In the genomic region with DNA sequence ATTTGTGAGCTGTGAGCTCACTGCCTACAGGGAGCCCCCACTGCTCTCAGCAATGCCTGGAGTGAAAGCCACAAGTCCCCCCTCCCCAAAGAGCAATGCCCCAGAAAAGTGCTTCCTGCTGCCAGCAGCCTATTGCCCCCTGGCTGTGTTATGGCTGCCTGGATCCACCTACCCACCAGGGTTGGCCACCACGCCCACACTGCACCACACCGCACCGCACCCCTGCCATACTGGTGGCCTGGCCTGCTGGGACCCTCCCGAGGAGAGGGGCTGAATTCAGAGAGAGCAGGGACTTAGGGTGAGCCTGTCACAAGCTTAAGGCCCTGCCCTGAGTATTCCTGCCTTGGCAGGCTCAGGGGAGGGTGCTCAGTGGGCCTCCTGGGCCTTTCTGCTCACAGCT, we compare ENCODE assay signal across 25 cellular contexts. TPM values are rescaled to one million over a fixed set of nuclear protein-coding genes. Genes with fewer than 3 reads are reported as not detected.
A peak's percentile ranks its signal among the peaks of the same experiment; 100 is the strongest.
DNase-seq lines count a peak whose midpoint lies in the region; ATAC-seq, FAIRE-seq and TF ChIP-seq lines count a peak whose summit lies in the region.
"Had no signal": no experiment of that assay in that cellular context is flagged by ENCODE, and none has a peak within 500 bp of the region (broad histone marks: within the 10 kb centered on the region; RNA-seq: fewer than 3 reads in every experiment).

No MANE protein-coding gene starts in this region.

- H3K23ac ChIP-seq in H1 (ENCODE audit: insufficient read length) = no peak overlapping the region

- no peak overlapping the region for H4K5ac ChIP-seq in H1 (ENCODE audit: insufficient read length, low read depth, low read length)

- CTCF ChIA-PET in HEK293 (lab: Yijun Ruan, JAX) = interaction anchor here (0.5 to 0.6 kb wide), 3 partner anchors 17 to 210 kb away, joined by 3 read pairs; no protein-coding TSS in a partner anchor
- CTCF ChIA-PET in H1 (lab: Charles Lee; ENCODE audit: partially characterized antibody) = interaction anchor here (0.7 to 2.8 kb wide), 6 partner anchors 13 to 203 kb away, joined by 3 to 20 read pairs (median 8); no protein-coding TSS in a partner anchor

- POLR2A ChIA-PET in HEK293 (lab: Yijun Ruan, JAX) = no interaction called here
- POLR2A ChIA-PET in H1 (lab: Charles Lee; ENCODE audit: partially characterized antibody) = no interaction called here

- peaks cover under 1% of the 10 kb centered on the region for H3F3A ChIP-seq in neural progenitor cell (ENCODE audit: low read depth)

- H4K91ac ChIP-seq in H1 (replicated peaks; ENCODE audit: insufficient read length, low read length) = no peak overlapping the region

- no peak for ATAC-seq in gastroesophageal sphincter
- ATAC-seq: HCT116, HepG2 had no signal

- DNase-seq in H1 (ENCODE audit: low read depth in 1 of 2, low spot score in 2 of 2) (no peak), neural progenitor cell (ENCODE audit: low spot score) (peak; percentile 3), spleen (peak; percentile 66), cerebellum (ENCODE audit: low spot score) (no peak), DMS53 (lab: John Stamatoyannopoulos, UW) (no peak), germinal center (ENCODE audit: low spot score) (no peak)
- DNase-seq: BE2C; C1 segment of cervical spinal cord; CD4-positive, CD25-positive, alpha-beta regulatory T cell; CD8-positive, alpha-beta memory T cell; COR-L47; DMS 273 treated with DMSO at 0.1 percent for 48 hours; DMS79; GDM1; GM23248 had no signal

- H3K79me2 ChIP-seq in H1 (ENCODE audit: control insufficient read depth in 1 of 2, insufficient read depth in 2 of 2, low read length in 2 of 2) = no peaks in the 10 kb centered on the region
- no peaks in the 10 kb centered on the region for H3K79me2 ChIP-seq in neural progenitor cell (ENCODE audit: low read depth)

- H3K14ac ChIP-seq in H1 (ENCODE audit: insufficient read length) = no peak overlapping the region

- 85% methylated on average over 4 of the region's 4 CpGs; no CpG with 5 or more reads in 1 of the 2 experiments for WGBS in H1 (ENCODE audit: extremely low coverage in 1 of 2, insufficient coverage in 1 of 2, insufficient read length in 1 of 2, insufficient replicate concordance in 2 of 2, low coverage in 1 of 2, low lambda C conversion rate in 2 of 2, missing lambda C conversion rate in 1 of 2), 2 experiments
- 80 to 90% (median 86%) methylated on average over 2 to 4 of the region's 4 CpGs; no CpG with 5 or more reads in 1 of the 5 donors for WGBS in spleen, 5 donors
- WGBS in gastroesophageal sphincter (ENCODE audit: low coverage in 1 of 2), 2 donors = no CpG with 5 or more reads among the region's 4 CpGs

- H2BK15ac ChIP-seq in H1 (ENCODE audit: low read length) = no peak overlapping the region

- TF ChIP-seq RAD21 in H1 (IDR thresholded peaks at IDR 0.05 in 1 of 2, conservative IDR thresholded peaks at IDR 0.05 in 1 of 2; ENCODE audit: low read depth in 2 of 2, low read length in 2 of 2) = no peak

- H3K36me3 ChIP-seq in HEK293 (ENCODE audit: control insufficient read depth in 2 of 2, insufficient read depth in 1 of 2, low read length in 2 of 2) = no peaks in the 10 kb centered on the region
- no peaks in the 10 kb centered on the region for H3K36me3 ChIP-seq in H1 (ENCODE audit: control insufficient read depth in 2 of 4, insufficient read depth in 4 of 4, low read length in 3 of 4)
- no peaks in the 10 kb centered on the region for H3K36me3 ChIP-seq in neural progenitor cell
- no peaks in the 10 kb centered on the region for H3K36me3 ChIP-seq in spleen
- H3K36me3 ChIP-seq in gastroesophageal sphincter = no peaks in the 10 kb centered on the region
- H3K36me3 ChIP-seq: BE2C had no signal

- no peak overlapping the region for H3K27ac Mint-ChIP-seq in neural progenitor cell
- H3K27ac Mint-ChIP-seq: CD4-positive, CD25-positive, alpha-beta regulatory T cell; CD8-positive, alpha-beta memory T cell; IgD-negative memory B cell had no signal

- no peak for TF ChIP-seq EP300 in H1 (IDR thresholded peaks at IDR 0.05; ENCODE audit: borderline replicate concordance in 1 of 2, low read depth in 2 of 2, low read length in 2 of 2)
- TF ChIP-seq EP300 in gastroesophageal sphincter (IDR thresholded peaks at IDR 0.05) = no peak

- TF ChIP-seq POLR2A in H1 (IDR thresholded peaks at IDR 0.05; ENCODE audit: control extremely low read depth in 1 of 2, low read depth in 2 of 2, low read length in 2 of 2) (no peak), spleen (IDR thresholded peaks at IDR 0.05) (no peak), gastroesophageal sphincter (IDR thresholded peaks at IDR 0.05) (no peak)

- H3K79me1 ChIP-seq in H1 (ENCODE audit: low read depth, low read length) = no peaks in the 10 kb centered on the region

- no peak overlapping the region for H2BK20ac ChIP-seq in H1 (ENCODE audit: low read length)

- H3K23me2 ChIP-seq in H1 (ENCODE audit: low read depth, low read length) = peaks cover 5% of the 10 kb centered on the region; the same call in 1 of the 2 replicates

- H4K8ac ChIP-seq in H1 (ENCODE audit: extremely low read depth, insufficient read depth, low read length) = no peak overlapping the region

- H2AFZ ChIP-seq in H1 (ENCODE audit: low read length) = no peak overlapping the region
- H2AFZ ChIP-seq in neural progenitor cell (replicated peaks) = no peak overlapping the region
- H2AFZ ChIP-seq: GM23248 had no signal

- peaks cover 33% of the 10 kb centered on the region for H3K27me3 Mint-ChIP-seq in neural progenitor cell (ENCODE audit: insufficient read depth, low read depth)

- H3K4me3 ChIP-seq in HEK293 (ENCODE audit: low read depth, low read length) = no peak overlapping the region
- no peak overlapping the region for H3K4me3 ChIP-seq in H1 (ENCODE audit: extremely low read depth in 1 of 4, insufficient read depth in 2 of 4, low read depth in 3 of 4, low read length in 4 of 4)
- no peak overlapping the region for H3K4me3 ChIP-seq in neural progenitor cell
- H3K4me3 ChIP-seq in spleen = no peak overlapping the region
- H3K4me3 ChIP-seq in gastroesophageal sphincter = no peak overlapping the region
- H3K4me3 ChIP-seq: GM23248 had no signal

- H3K4me2 ChIP-seq in H1 (ENCODE audit: insufficient read depth in 1 of 2, low read depth in 2 of 2, low read length in 2 of 2) = no peak overlapping the region
- no peak overlapping the region for H3K4me2 ChIP-seq in neural progenitor cell

- H3K4me1 Mint-ChIP-seq in neural progenitor cell = peaks cover 7% of the 10 kb centered on the region

- no peak overlapping the region for H3K27ac ChIP-seq in HEK293 (ENCODE audit: extremely low read depth, low read depth, low read length)
- H3K27ac ChIP-seq in H1 (ENCODE audit: low read depth, low read length) = no peak overlapping the region
- H3K27ac ChIP-seq in neural progenitor cell = no peak overlapping the region
- H3K27ac ChIP-seq in spleen = no peak overlapping the region
- H3K27ac ChIP-seq in gastroesophageal sphincter = no peak overlapping the region
- H3K27ac ChIP-seq: GM23248 had no signal

- H3K4ac ChIP-seq in H1 (replicated peaks; ENCODE audit: insufficient read length, low read depth, low read length) = no peak overlapping the region

- no peak overlapping the region for H2BK120ac ChIP-seq in H1 (replicated peaks; ENCODE audit: low read depth, low read length)

- H2BK5ac ChIP-seq in H1 (ENCODE audit: low read depth, low read length) = peak overlapping the region; percentile 41; the same call in 1 of the 2 replicates

- H3K36me3 Mint-ChIP-seq in neural progenitor cell = no peaks in the 10 kb centered on the region
- H3K36me3 Mint-ChIP-seq: CD4-positive, CD25-positive, alpha-beta regulatory T cell; IgD-negative memory B cell had no signal

- no peak overlapping the region for H3K9ac ChIP-seq in H1 (replicated peaks in 1 of 4; ENCODE audit: extremely low read depth in 1 of 4, low read depth in 3 of 4, low read length in 3 of 4)
- no peak overlapping the region for H3K9ac ChIP-seq in neural progenitor cell
- H3K9ac ChIP-seq: GM23248 had no signal

- no peak overlapping the region for H3K4me3 Mint-ChIP-seq in neural progenitor cell
- H3K4me3 Mint-ChIP-seq: CD4-positive, CD25-positive, alpha-beta regulatory T cell; CD8-positive, alpha-beta memory T cell; IgD-negative memory B cell had no signal

- peaks cover 12 to 27% (median 23%) of the 10 kb centered on the region in 4 experiments for H3K27me3 ChIP-seq in H1 (replicated peaks in 1 of 4; ENCODE audit: control insufficient read depth in 3 of 4, extremely low read depth in 1 of 4, insufficient read depth in 3 of 4, low read length in 3 of 4)
- peaks cover 45% of the 10 kb centered on the region for H3K27me3 ChIP-seq in neural progenitor cell
- H3K27me3 ChIP-seq in spleen (replicated peaks in 1 of 7) = peaks cover 0 to 75% (median 11%) of the 10 kb centered on the region in 7 donors
- H3K27me3 ChIP-seq in gastroesophageal sphincter = peaks cover 82% of the 10 kb centered on the region

- H4K20me1 ChIP-seq in H1 (replicated peaks in 1 of 2; ENCODE audit: control insufficient read depth in 1 of 2, insufficient read depth in 2 of 2, low read length in 2 of 2) (no peaks in the 10 kb centered on the region), neural progenitor cell (ENCODE audit: low read depth) (peaks cover 10% of the 10 kb centered on the region)

- TF ChIP-seq CTCF in HEK293 (tag by site-specific recombination; IDR thresholded peaks at IDR 0.05) (no peak), H1 (IDR thresholded peaks at IDR 0.05; ENCODE audit: control extremely low read depth in 1 of 3, insufficient read depth in 1 of 3, low read depth in 1 of 3, low read length in 3 of 3) (no peak), neural progenitor cell (IDR thresholded peaks at IDR 0.05) (no peak), spleen (IDR thresholded peaks at IDR 0.05 in 8 of 11, conservative IDR thresholded peaks at IDR 0.05 in 3 of 11) (no peak), gastroesophageal sphincter (IDR thresholded peaks at IDR 0.05) (no peak)

- H3K18ac ChIP-seq in H1 (ENCODE audit: extremely low read depth, low read length) = peak overlapping the region; percentile 11; the same call in 1 of the 2 replicates

- intact Hi-C loops in spleen (cut with DNase I; ENCODE audit: low total_unique reads) = no loop called here

- H3K4me1 ChIP-seq in HEK293 (ENCODE audit: control insufficient read depth, insufficient read depth, low read length) (no peaks in the 10 kb centered on the region), H1 (replicated peaks in 1 of 4; ENCODE audit: control insufficient read depth in 3 of 4, insufficient read depth in 4 of 4, low read length in 3 of 4) (peaks cover 0 to 17% (median 9%) of the 10 kb centered on the region in 4 experiments; a peak in 6 of 7 replicates), neural progenitor cell (no peaks in the 10 kb centered on the region), spleen (peaks cover 6 to 15% (median 11%) of the 10 kb centered on the region in 6 donors), gastroesophageal sphincter (peaks cover 0 to 11% (median 7%) of the 10 kb centered on the region in 3 donors)
- H3K4me1 ChIP-seq: BE2C had no signal

- FAIRE-seq in H1 (lab: Jason Lieb, UNC) = no peak
- FAIRE-seq: GM12892, GM18507, HepG2 had no signal

- H2AK5ac ChIP-seq in H1 (ENCODE audit: low read depth, low read length) = no peak overlapping the region

- no peaks in the 10 kb centered on the region for H3K9me3 Mint-ChIP-seq in neural progenitor cell
- H3K9me3 Mint-ChIP-seq: CD4-positive, CD25-positive, alpha-beta regulatory T cell; CD8-positive, alpha-beta memory T cell; IgD-negative memory B cell had no signal

- H3K56ac ChIP-seq in H1 (replicated peaks; ENCODE audit: insufficient read length, low read depth, low read length) = no peak overlapping the region

- H3K9me3 ChIP-seq in HEK293 (ENCODE audit: control insufficient read depth, insufficient read depth, low read depth, low read length) (no peaks in the 10 kb centered on the region), H1 (ENCODE audit: insufficient read depth in 2 of 2, low read depth in 1 of 2, low read length in 1 of 2) (no peaks in the 10 kb centered on the region), neural progenitor cell (ENCODE audit: low read depth) (no peaks in the 10 kb centered on the region), spleen (no peaks in the 10 kb centered on the region), gastroesophageal sphincter (no peaks in the 10 kb centered on the region)
- H3K9me3 ChIP-seq: BE2C had no signal

- peak overlapping the region; percentile 65; the same call in 1 of the 2 replicates for H2BK12ac ChIP-seq in H1 (ENCODE audit: low read depth, low read length)

RNA-seq across cellular contexts. Expression of a gene that starts 4.3 kb away (rescaled TPM):
- total RNA-seq in H1 (2021; fragmentation: NEBNext Ultra II Directional; extraction: Animal tissue kit (Norgen Biotek cat#: 25700)) = not detected in 2 replicates
- 0.09 TPM in 1 of 2 replicates, not detected in the other for polyA plus RNA-seq in H1 (2011; rRNA removed)
- 0.36 TPM for polyA plus RNA-seq in H1 (2011; cell fraction: cytosol; rRNA removed)
- 0.90 TPM for polyA plus RNA-seq in H1 (2011; cell fraction: nucleus; rRNA removed)
- polyA plus RNA-seq in H1 (2012, experiment 1 of 2) = 0.25 TPM in 1 of 4 replicates, not detected in the others
- not detected for polyA plus RNA-seq in H1 (2012, experiment 2 of 2)
- polyA plus RNA-seq in H1 (2013, experiment 1 of 2) = 0.12 TPM
- 0.13 TPM for polyA plus RNA-seq in H1 (2013, experiment 2 of 2)
- polyA minus RNA-seq in H1 (2011; rRNA and poly(A)+ RNA removed) = not detected in 2 replicates
- polyA minus RNA-seq in H1 (2011; cell fraction: cytosol; rRNA and poly(A)+ RNA removed) = not detected
- not detected for polyA minus RNA-seq in H1 (2011; cell fraction: nucleus; rRNA and poly(A)+ RNA removed)
- total RNA-seq in neural progenitor cell (ENCODE audit: low replicate concordance) = not detected in 2 replicates
- total RNA-seq in spleen = under 1 TPM in 1 of 7 donors, not detected in 6; 0.22 TPM
- under 1 TPM in 1 of 3 donors, not detected in 2; 0.13 TPM for polyA plus RNA-seq in spleen
- 0.45 TPM for total RNA-seq in cerebellum
- total RNA-seq in gastroesophageal sphincter = not detected
- total RNA-seq: A172, Daoy, GM23248, H7, HepG2 had no signal
- polyA plus RNA-seq: CD4-positive, CD25-positive, alpha-beta regulatory T cell; CD8-positive, alpha-beta memory T cell; GM23248; HepG2; IgD-negative memory B cell had no signal

RNA-seq across cellular contexts. Expression of a gene that starts 4.6 kb away (rescaled TPM):
- total RNA-seq in H1 (2021; fragmentation: NEBNext Ultra II Directional; extraction: Animal tissue kit (Norgen Biotek cat#: 25700)) = 3.9 and 4.9 TPM in 2 replicates
- polyA plus RNA-seq in H1 (2011; rRNA removed) (1.7 and 3.1 TPM in 2 replicates), spleen (1 to 10 TPM; 2.7 to 8.5 (median 7.8) TPM)
- 2.3 TPM for polyA plus RNA-seq in H1 (2011; cell fraction: cytosol; rRNA removed)
- 9.8 TPM for polyA plus RNA-seq in H1 (2011; cell fraction: nucleus; rRNA removed)
- 1.5 to 2.1 TPM (median 1.9 TPM) in 4 replicates for polyA plus RNA-seq in H1 (2012, experiment 1 of 2)
- polyA plus RNA-seq in H1 (2012, experiment 2 of 2) = 2.0 TPM
- 3.7 TPM for polyA plus RNA-seq in H1 (2013, experiment 1 of 2)
- 3.2 TPM for polyA plus RNA-seq in H1 (2013, experiment 2 of 2)
- polyA minus RNA-seq in H1 (2011; rRNA and poly(A)+ RNA removed) = 1.7 and 2.4 TPM in 2 replicates
- 2.5 TPM for polyA minus RNA-seq in H1 (2011; cell fraction: cytosol; rRNA and poly(A)+ RNA removed)
- 5.8 TPM for polyA minus RNA-seq in H1 (2011; cell fraction: nucleus; rRNA and poly(A)+ RNA removed)
- total RNA-seq in neural progenitor cell (ENCODE audit: low replicate concordance) (0.39 and 0.93 TPM in 2 replicates), spleen (10 to 100 TPM; 11.2 to 31.3 (median 15.7) TPM), cerebellum (5.7 TPM), gastroesophageal sphincter (10 to 100 TPM in 2 of 4 donors, 1 to 10 TPM in 2; 4.4 to 12.0 (median 8.2) TPM)

RNA-seq across cellular contexts. Expression of a gene that starts 45.8 kb away (rescaled TPM):
- total RNA-seq in H1 (2021; fragmentation: NEBNext Ultra II Directional; extraction: Animal tissue kit (Norgen Biotek cat#: 25700)) = 75.0 and 78.9 TPM in 2 replicates
- polyA plus RNA-seq in H1 (2011; rRNA removed) (68.2 and 70.5 TPM in 2 replicates), spleen (10 to 100 TPM; 22.0 to 35.4 (median 24.0) TPM)
- 87.3 TPM for polyA plus RNA-seq in H1 (2011; cell fraction: cytosol; rRNA removed)
- polyA plus RNA-seq in H1 (2011; cell fraction: nucleus; rRNA removed) = 69.7 TPM
- polyA plus RNA-seq in H1 (2012, experiment 1 of 2) = 60.0 to 63.7 TPM (median 62.1 TPM) in 4 replicates
- polyA plus RNA-seq in H1 (2012, experiment 2 of 2) = 36.0 TPM
- polyA plus RNA-seq in H1 (2013, experiment 1 of 2) = 49.9 TPM
- polyA plus RNA-seq in H1 (2013, experiment 2 of 2) = 51.6 TPM
- 98.4 and 122 TPM in 2 replicates for polyA minus RNA-seq in H1 (2011; rRNA and poly(A)+ RNA removed)
- 68.6 TPM for polyA minus RNA-seq in H1 (2011; cell fraction: cytosol; rRNA and poly(A)+ RNA removed)
- polyA minus RNA-seq in H1 (2011; cell fraction: nucleus; rRNA and poly(A)+ RNA removed) = 76.8 TPM
- total RNA-seq in neural progenitor cell (ENCODE audit: low replicate concordance) (73.8 and 96.4 TPM in 2 replicates), spleen (10 to 100 TPM; 57.4 to 82.5 (median 66.4) TPM), cerebellum (45.0 TPM), gastroesophageal sphincter (10 to 100 TPM; 30.2 to 64.3 (median 43.1) TPM)

Comparison
In these comparisons a context has a peak if more than half of its experiments do, and no peak if none do; other contexts are left out.
1. DNase-seq: peak in neural progenitor cell (single experiment) and spleen (single experiment); none in H1 (0 of 2), cerebellum (single experiment), DMS53 (single experiment) and germinal center (single experiment).